ENCODE assay signal across 22 cellular contexts in the genomic region with DNA sequence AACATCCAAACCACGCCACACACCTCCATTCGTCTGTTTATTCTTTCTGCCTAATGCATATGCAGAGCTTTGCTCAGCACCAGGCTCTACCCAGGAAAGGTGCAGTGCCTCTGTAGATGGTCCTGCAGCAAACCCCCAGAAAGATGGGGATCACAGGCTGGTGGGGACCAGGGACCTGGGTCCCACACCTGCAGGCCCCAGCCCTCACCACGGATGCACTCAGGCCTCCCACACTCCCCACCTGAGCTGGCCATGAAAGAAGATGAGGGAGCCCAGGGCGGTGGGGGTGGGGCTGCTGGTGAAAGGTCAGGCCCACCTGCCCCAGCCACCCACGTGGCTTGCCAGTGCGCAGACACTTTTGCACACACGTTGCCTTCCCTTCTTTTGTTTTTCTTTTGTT.
"Had no signal": no experiment of that assay in that cellular context is flagged by ENCODE, and none has a peak within 500 bp of the region (broad histone marks: within the 10 kb centered on the region; RNA-seq: fewer than 3 reads in every experiment).

No MANE protein-coding gene starts in this region.

- H3K27ac Mint-ChIP-seq: IgD-negative memory B cell had no signal

- DNase-seq: Kasumi-1, MM.1S, NCI-H1092 treated with DMSO at 0.1 percent for 48 hours, NCI-H1436, NCI-H187, NCI-H2029, NCI-H2081 treated with DMSO at 0.1 percent for 48 hours, NCI-H2171, NCI-H226, NCI-H446, NCI-H510A, NCI-H524 treated with DMSO at 0.1 percent for 48 hours, NCI-H69, NCI-H774, PC-3, SHP77 treated with DMSO at 0.1 percent for 48 hours, SJCRH30 had no signal

- H3K4me2 ChIP-seq: KMS-11 had no signal

- H3K27ac ChIP-seq: HL-60, KMS-11, RWPE1, SJCRH30 had no signal

- H3K4me1 Mint-ChIP-seq: IgD-negative memory B cell had no signal

- H3K9ac ChIP-seq: KMS-11 had no signal

- H3K27me3 Mint-ChIP-seq: IgD-negative memory B cell had no signal

- H3K4me1 ChIP-seq: SJCRH30 had no signal

- H3K36me3 ChIP-seq: SJCRH30 had no signal

- H3K9me3 ChIP-seq: SJCRH30 had no signal

- H3K4me3 ChIP-seq: K562, SJCRH30 had no signal

- H3K36me3 Mint-ChIP-seq: IgD-negative memory B cell had no signal

- H3K4me3 Mint-ChIP-seq: IgD-negative memory B cell had no signal

- FAIRE-seq: K562 had no signal
